In genomic region chr9:88988796-88989641, GRCh38 we compare ENCODE assay signal across 9 cellular contexts. TPM values are rescaled to one million over a fixed set of nuclear protein-coding genes. Genes with fewer than 3 reads are reported as not detected.
DNase-seq lines count a peak whose midpoint lies in the region; ATAC-seq and TF ChIP-seq lines count a peak whose summit lies in the region.
"Had no signal": no experiment of that assay in that cellular context is flagged by ENCODE, and none has a peak within 500 bp of the region (broad histone marks: within the 10 kb centered on the region; RNA-seq: fewer than 3 reads in every experiment).

No MANE protein-coding gene starts in this region.

- H3K9me3 Mint-ChIP-seq in stimulated activated naive CD8-positive, alpha-beta T cell treated with anti-CD3 and anti-CD28 coated beads, Interleukin-15, amount 100 ng/mL, for 72 hours: peaks cover 0 to 6% of the 10 kb centered on the region in 2 donors

- H3K4me1 ChIP-seq in PC-9 (replicated peaks; ENCODE audit: insufficient read depth): peaks cover 28% of the 10 kb centered on the region
- peaks cover 12 to 50% (median 44%) of the 10 kb centered on the region in 4 donors for H3K4me1 ChIP-seq in esophagus muscularis mucosa

- no peaks in the 10 kb centered on the region for H4K20me1 ChIP-seq in PC-9 (ENCODE audit: insufficient read depth)

- intact Hi-C loops in PC-9 (cut with micrococcal nuclease; ENCODE audit: unreplicated experiment): no loop called here
- intact Hi-C loops in esophagus muscularis mucosa (cut with DNase I): loop anchor here (5.0 kb wide), 1 partner anchor 42 kb away; no protein-coding TSS in a partner anchor
- intact Hi-C loops in left cardiac atrium (cut with DNase I): no loop called here

- no peaks in the 10 kb centered on the region for H3K9me3 ChIP-seq in PC-9 (ENCODE audit: insufficient read depth, low read depth)
- H3K9me3 ChIP-seq in esophagus muscularis mucosa: no peaks in the 10 kb centered on the region
- H3K9me3 ChIP-seq: A549 had no signal

- TF ChIP-seq CTCF in PC-9 (conservative IDR thresholded peaks at IDR 0.05) (no peak), esophagus muscularis mucosa (IDR thresholded peaks at IDR 0.05) (no peak)

- no peak overlapping the region for H3K27ac Mint-ChIP-seq in stimulated activated naive CD8-positive, alpha-beta T cell treated with anti-CD3 and anti-CD28 coated beads, Interleukin-15, amount 100 ng/mL, for 72 hours

- H3K27me3 Mint-ChIP-seq in stimulated activated naive CD8-positive, alpha-beta T cell treated with anti-CD3 and anti-CD28 coated beads, Interleukin-15, amount 100 ng/mL, for 72 hours: peaks cover 76% of the 10 kb centered on the region

- POLR2A ChIA-PET in PC-9 (lab: Charles Lee; ENCODE audit: unreplicated experiment): no interaction called here

- CTCF ChIA-PET in PC-9 (lab: Charles Lee): no interaction called here

- no peak overlapping the region for H3K27ac ChIP-seq in PC-9
- peak overlapping the region; percentile 97 to 100 (median 99) for H3K27ac ChIP-seq in esophagus muscularis mucosa (replicated peaks in 1 of 4)

- TF ChIP-seq EP300 in esophagus muscularis mucosa (IDR thresholded peaks at IDR 0.05): no peak

- H3K4me2 ChIP-seq in PC-9: peak overlapping the region; percentile 51
- H3K4me2 ChIP-seq: A549 had no signal

- no peak for TF ChIP-seq POLR2A in esophagus muscularis mucosa (IDR thresholded peaks at IDR 0.05; ENCODE audit: low read depth)

- peak overlapping the region; percentile 51 to 70 for H3K4me3 Mint-ChIP-seq in stimulated activated naive CD8-positive, alpha-beta T cell treated with anti-CD3 and anti-CD28 coated beads, Interleukin-15, amount 100 ng/mL, for 72 hours

- H3K9me2 ChIP-seq in PC-9 (ENCODE audit: insufficient read depth): no peaks in the 10 kb centered on the region

- peaks cover 45% of the 10 kb centered on the region for H3K4me1 Mint-ChIP-seq in stimulated activated naive CD8-positive, alpha-beta T cell treated with anti-CD3 and anti-CD28 coated beads, Interleukin-15, amount 100 ng/mL, for 72 hours

- no peak for DNase-seq in activated CD4-positive, CD25-positive, alpha-beta regulatory T cell (lab: John Stamatoyannopoulos, UW)
- DNase-seq in PC-9 (peak in 1 of 2 experiments; percentile 65), esophagus muscularis mucosa (ENCODE audit: extremely low spot score) (no peak), left cardiac atrium (no peak)
- DNase-seq in stimulated activated naive CD8-positive, alpha-beta T cell treated with anti-CD3 and anti-CD28 coated beads, Interleukin-15, amount 100 ng/mL, for 72 hours: peak; percentile 22 to 36
- no peak for DNase-seq in activated effector memory CD4-positive, alpha-beta T cell treated with anti-CD3 and anti-CD28 coated beads, Interleukin-2, amount 50 U/mL, for 16 hours

- H2AFZ ChIP-seq in PC-9: no peak overlapping the region

- peak; percentile 84 to 85 for ATAC-seq in activated CD4-positive, CD25-positive, alpha-beta regulatory T cell treated with anti-CD3 and anti-CD28 coated beads, Interleukin-2, amount 50 U/mL, for 24 hours
- peak; percentile 91 for ATAC-seq in stimulated activated naive CD8-positive, alpha-beta T cell treated with anti-CD3 and anti-CD28 coated beads, Interleukin-15, amount 100 ng/mL, for 72 hours
- no peak for ATAC-seq in GM21786 (IDR thresholded peaks at IDR 0.05; ENCODE audit: unreplicated experiment)
- ATAC-seq in left cardiac atrium: no peak
- ATAC-seq: A549 had no signal

- H3K79me2 ChIP-seq in PC-9 (ENCODE audit: low read depth): peaks cover 12% of the 10 kb centered on the region

- WGBS in esophagus muscularis mucosa: 25% methylated on average over 7 of the region's 7 CpGs

- H3K36me3 ChIP-seq in PC-9 (ENCODE audit: low read depth) (no peaks in the 10 kb centered on the region), esophagus muscularis mucosa (no peaks in the 10 kb centered on the region)

- H3K27me3 ChIP-seq in PC-9 (ENCODE audit: insufficient read depth, low read depth) (no peaks in the 10 kb centered on the region), esophagus muscularis mucosa (peaks cover 0 to 4% (median 0%) of the 10 kb centered on the region in 4 donors)

- no TSS peak for BruUV-seq in PC-9 (replicated peaks; lab: Mats Ljungman, UMichigan)

- H3K4me3 ChIP-seq in PC-9 (no peak overlapping the region), esophagus muscularis mucosa (peak overlapping the region in 1 of 4 donors; percentile 18)
- H3K4me3 ChIP-seq: A549 had no signal

- H3F3A ChIP-seq in PC-9 (ENCODE audit: insufficient read depth, low read depth): peaks cover 9% of the 10 kb centered on the region; the same call in 1 of the 2 replicates

RNA-seq across cellular contexts. Expression of gene S1PR3, which starts 2.2 kb away (rescaled TPM):
- total RNA-seq in PC-9 (2021) (19.4 and 23.3 TPM in 2 replicates), esophagus muscularis mucosa (100 to 1,000 TPM; 184 to 340 (median 223) TPM), left cardiac atrium (10 to 100 TPM; 24.4 to 25.3 TPM)

Comparison
In these comparisons a context has a peak if more than half of its experiments do, and no peak if none do; other contexts are left out.
1. ATAC-seq: peak in activated CD4-positive, CD25-positive, alpha-beta regulatory T cell treated with anti-CD3 and anti-CD28 coated beads, Interleukin-2, amount 50 U/mL, for 24 hours (2 of 2) and stimulated activated naive CD8-positive, alpha-beta T cell treated with anti-CD3 and anti-CD28 coated beads, Interleukin-15, amount 100 ng/mL, for 72 hours (single experiment); none in GM21786 (single experiment) and left cardiac atrium (0 of 2).
2. DNase-seq: peak in stimulated activated naive CD8-positive, alpha-beta T cell treated with anti-CD3 and anti-CD28 coated beads, Interleukin-15, amount 100 ng/mL, for 72 hours (2 of 2); none in activated CD4-positive, CD25-positive, alpha-beta regulatory T cell (0 of 4), esophagus muscularis mucosa (single experiment), activated effector memory CD4-positive, alpha-beta T cell treated with anti-CD3 and anti-CD28 coated beads, Interleukin-2, amount 50 U/mL, for 16 hours (single experiment) and left cardiac atrium (single experiment).